22 cellular contexts compared by ENCODE assay signal in genomic region chr20:49313271-49313670, GRCh38.
"Had no signal": no experiment of that assay in that cellular context is flagged by ENCODE, and none has a peak within 500 bp of the region (broad histone marks: within the 10 kb centered on the region; RNA-seq: fewer than 3 reads in every experiment).

No MANE protein-coding gene starts in this region.

- H3K9me3 ChIP-seq: adrenal gland, colonic mucosa, left lung, mucosa of descending colon, psoas muscle, stomach, testis had no signal

- H3K36me3 ChIP-seq: adrenal gland, cardiac muscle cell, colonic mucosa, left lung, stomach had no signal

- H3K27me3 ChIP-seq: testis had no signal

- H3K4me1 ChIP-seq: colonic mucosa, foreskin keratinocyte had no signal

- DNase-seq: activated CD4-positive, alpha-beta T cell treated with anti-CD3 and anti-CD28 coated beads for 36 hours; activated CD4-positive, alpha-beta T cell treated with anti-CD3 and anti-CD28 coated beads, Interleukin-2, amount 50 U/mL, for 48 hours; activated gamma-delta T cell; adrenal gland; colonic mucosa; endodermal cell; foreskin keratinocyte; glutamatergic neuron; kidney; left lung; mucosa of descending colon; naive B cell; psoas muscle; stimulated activated CD4-positive, alpha-beta T cell treated with anti-CD3 and anti-CD28 coated beads, Interleukin-4, amount 100 ng/mL, for 24 hours; stomach; testis had no signal

- ATAC-seq: activated CD4-positive, alpha-beta T cell treated with anti-CD3 and anti-CD28 coated beads for 36 hours; foreskin keratinocyte; left lung; mucosa of descending colon; psoas muscle; sciatic nerve; stimulated activated effector memory CD8-positive, alpha-beta T cell treated with anti-CD3 and anti-CD28 coated beads, Interleukin-12 subunit alpha, Interleukin-12 subunit beta, amount 100 ng/mL, for 72 hours; WTC11 had no signal

- H3K27ac ChIP-seq: adrenal gland, cardiac muscle cell, colonic mucosa, epithelial cell of prostate, foreskin keratinocyte, left lung, psoas muscle, stomach, testis had no signal

- H3K4me2 ChIP-seq: smooth muscle cell had no signal

- H3K4me3 ChIP-seq: adrenal gland, cardiac muscle cell, colonic mucosa, left lung, mucosa of descending colon, psoas muscle, smooth muscle cell, stomach, testis had no signal
